In the genomic region with DNA sequence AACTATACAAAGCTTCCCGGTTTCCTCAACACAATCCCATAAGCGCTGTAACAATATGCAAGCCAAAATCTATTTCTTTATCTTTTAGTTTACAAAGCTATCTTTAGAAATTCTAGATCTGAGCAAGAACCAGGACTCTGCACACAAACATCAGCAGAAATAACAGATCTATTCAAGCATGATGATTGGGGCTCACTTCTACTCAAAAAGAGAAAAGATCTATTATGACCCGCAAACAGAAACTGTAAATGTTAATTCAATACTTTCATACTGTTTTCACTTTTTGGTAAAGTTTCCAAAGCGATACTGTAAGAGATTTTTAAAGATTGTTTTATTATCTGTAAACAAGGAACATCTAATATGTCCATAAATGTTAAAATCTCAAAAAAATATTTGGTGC, we compare ENCODE assay signal across 8 cellular contexts.
A peak's percentile ranks its signal among the peaks of the same experiment; 100 is the strongest.
DNase-seq lines count a peak whose midpoint lies in the region; ATAC-seq and TF ChIP-seq lines count a peak whose summit lies in the region.

No MANE protein-coding gene starts in this region.

- H3K9me3 ChIP-seq in cardiac muscle cell (ENCODE audit: low read depth), result no peaks in the 10 kb centered on the region
- no peaks in the 10 kb centered on the region for H3K9me3 ChIP-seq in liver (ENCODE audit: control insufficient read depth in 4 of 4, low read length in 3 of 4)
- no peaks in the 10 kb centered on the region for H3K9me3 ChIP-seq in upper lobe of right lung

- H3K4me1 Mint-ChIP-seq in activated naive CD8-positive, alpha-beta T cell treated with anti-CD3 and anti-CD28 coated beads, Interleukin-2, amount 10 ng/mL, durations not matched to agents 7 days and 5 days, result peaks cover 46% of the 10 kb centered on the region

- ATAC-seq in left ventricle myocardium superior, result no peak
- no peak for ATAC-seq in activated naive CD8-positive, alpha-beta T cell treated with anti-CD3 and anti-CD28 coated beads, Interleukin-2, amount 10 ng/mL, durations not matched to agents 7 days and 5 days (ENCODE audit: low read depth)
- ATAC-seq in upper lobe of right lung, result no peak
- no peak for ATAC-seq in GM18907 (IDR thresholded peaks at IDR 0.05; ENCODE audit: unreplicated experiment)

- H3K27me3 ChIP-seq in cardiac muscle cell (no peaks in the 10 kb centered on the region), liver (ENCODE audit: control insufficient read depth in 4 of 4, insufficient read depth in 4 of 4, low read length in 3 of 4) (no peaks in the 10 kb centered on the region), upper lobe of right lung (no peaks in the 10 kb centered on the region)

- H3K4me1 ChIP-seq in cardiac muscle cell (ENCODE audit: low read depth) (peaks cover 9% of the 10 kb centered on the region), liver (ENCODE audit: control insufficient read depth in 4 of 4, insufficient read depth in 4 of 4, low read length in 3 of 4) (peaks cover 1 to 28% (median 14%) of the 10 kb centered on the region in 4 donors), upper lobe of right lung (peaks cover 41% of the 10 kb centered on the region)

- no peaks in the 10 kb centered on the region for H3K9me3 Mint-ChIP-seq in activated naive CD8-positive, alpha-beta T cell treated with anti-CD3 and anti-CD28 coated beads, Interleukin-2, amount 10 ng/mL, durations not matched to agents 7 days and 5 days

- peak overlapping the region; percentile 92 for H3K27ac Mint-ChIP-seq in activated naive CD8-positive, alpha-beta T cell treated with anti-CD3 and anti-CD28 coated beads, Interleukin-2, amount 10 ng/mL, durations not matched to agents 7 days and 5 days

- H3K36me3 Mint-ChIP-seq in activated naive CD8-positive, alpha-beta T cell treated with anti-CD3 and anti-CD28 coated beads, Interleukin-2, amount 10 ng/mL, durations not matched to agents 7 days and 5 days, result peaks cover 7% of the 10 kb centered on the region

- H3K36me3 ChIP-seq in cardiac muscle cell (no peaks in the 10 kb centered on the region), liver (ENCODE audit: control insufficient read depth in 4 of 4, insufficient read depth in 3 of 4, low read depth in 1 of 4, low read length in 3 of 4) (no peaks in the 10 kb centered on the region), upper lobe of right lung (no peaks in the 10 kb centered on the region)

- no peak for TF ChIP-seq RAD21 in liver (IDR thresholded peaks at IDR 0.05)

- H3K4me3 Mint-ChIP-seq in activated naive CD8-positive, alpha-beta T cell treated with anti-CD3 and anti-CD28 coated beads, Interleukin-2, amount 10 ng/mL, durations not matched to agents 7 days and 5 days, result peak overlapping the region; percentile 94

- H3K4me3 ChIP-seq in cardiac muscle cell (peak overlapping the region; percentile 72), liver (ENCODE audit: low read depth in 1 of 3, low read length in 3 of 3) (peak overlapping the region in 2 of 3 donors; percentile 19 to 90), upper lobe of right lung (peak overlapping the region; percentile 88)

- no peak overlapping the region for H3K27ac ChIP-seq in cardiac muscle cell
- H3K27ac ChIP-seq in liver (ENCODE audit: low read depth in 1 of 2, low read length in 2 of 2), result peak overlapping the region in 1 of 2 donors; percentile 90
- peak overlapping the region; percentile 96 for H3K27ac ChIP-seq in upper lobe of right lung

- no peak for TF ChIP-seq CTCF in cardiac muscle cell (IDR thresholded peaks at IDR 0.05; ENCODE audit: low read depth, low read length)
- TF ChIP-seq CTCF in liver (IDR thresholded peaks at IDR 0.05; ENCODE audit: low read depth, low read length, missing input control), result no peak
- no peak for TF ChIP-seq CTCF in upper lobe of right lung (IDR thresholded peaks at IDR 0.05)

- WGBS in liver, result 43% methylated on average over 4 of the region's 4 CpGs

- POLR2A ChIA-PET in activated naive CD8-positive, alpha-beta T cell treated with anti-CD3 and anti-CD28 coated beads, Interleukin-2, amount 10 ng/mL, durations not matched to agents 7 days and 5 days (lab: Charles Lee), result interaction anchor here (1.3 to 1.9 kb wide), 3 partner anchors 63 to 474 kb away, joined by 3 to 12 read pairs (median 3); a partner anchor contains a TSS

- intact Hi-C loops in left ventricle myocardium superior (cut with micrococcal nuclease) (loop anchor here (10.0 kb wide), 1 partner anchor 57 kb away; no protein-coding TSS in a partner anchor), upper lobe of right lung (cut with DNase I) (no loop called here)

- DNase-seq in cardiac muscle cell (ENCODE audit: low read depth in 1 of 2, low spot score in 1 of 2) (no peak), left ventricle myocardium superior (no peak), upper lobe of right lung (no peak), NCI-H1092 treated with DMSO at 0.1 percent for 48 hours (lab: John Stamatoyannopoulos, UW) (no peak), SW480 (ENCODE audit: low spot score) (no peak)
- no peak for DNase-seq in activated naive CD8-positive, alpha-beta T cell treated with anti-CD3 and anti-CD28 coated beads, Interleukin-2, amount 10 ng/mL, durations not matched to agents 7 days and 5 days

- H3K27me3 Mint-ChIP-seq in activated naive CD8-positive, alpha-beta T cell treated with anti-CD3 and anti-CD28 coated beads, Interleukin-2, amount 10 ng/mL, durations not matched to agents 7 days and 5 days, result no peaks in the 10 kb centered on the region

- peak overlapping the region in 1 of 2 donors; percentile 93 for H3K9ac ChIP-seq in liver (ENCODE audit: low read depth in 1 of 2, low read length in 2 of 2)

TF ChIP-seq in liver, 16 proteins besides CTCF, POLR2A, EP300 and RAD21:
- TF ChIP-seq FOXA1 (IDR thresholded peaks at IDR 0.05) (no peak), YY1 (IDR thresholded peaks at IDR 0.05) (no peak), HNF4G (IDR thresholded peaks at IDR 0.05) (no peak), JUND (IDR thresholded peaks at IDR 0.05) (no peak), RXRA (IDR thresholded peaks at IDR 0.05) (no peak), NR2F2 (IDR thresholded peaks at IDR 0.05) (no peak), HNF4A (conservative IDR thresholded peaks at IDR 0.05) (no peak), FOXA2 (IDR thresholded peaks at IDR 0.05) (no peak), EGR1 (IDR thresholded peaks at IDR 0.05; ENCODE audit: low read depth in 2 of 2) (no peak), TAF1 (conservative IDR thresholded peaks at IDR 0.05) (no peak), SP1 (IDR thresholded peaks at IDR 0.05) (no peak), GABPA (IDR thresholded peaks at IDR 0.05 in 1 of 2, conservative IDR thresholded peaks at IDR 0.05 in 1 of 2) (no peak)
- TF ChIP-seq, protein P1, sequence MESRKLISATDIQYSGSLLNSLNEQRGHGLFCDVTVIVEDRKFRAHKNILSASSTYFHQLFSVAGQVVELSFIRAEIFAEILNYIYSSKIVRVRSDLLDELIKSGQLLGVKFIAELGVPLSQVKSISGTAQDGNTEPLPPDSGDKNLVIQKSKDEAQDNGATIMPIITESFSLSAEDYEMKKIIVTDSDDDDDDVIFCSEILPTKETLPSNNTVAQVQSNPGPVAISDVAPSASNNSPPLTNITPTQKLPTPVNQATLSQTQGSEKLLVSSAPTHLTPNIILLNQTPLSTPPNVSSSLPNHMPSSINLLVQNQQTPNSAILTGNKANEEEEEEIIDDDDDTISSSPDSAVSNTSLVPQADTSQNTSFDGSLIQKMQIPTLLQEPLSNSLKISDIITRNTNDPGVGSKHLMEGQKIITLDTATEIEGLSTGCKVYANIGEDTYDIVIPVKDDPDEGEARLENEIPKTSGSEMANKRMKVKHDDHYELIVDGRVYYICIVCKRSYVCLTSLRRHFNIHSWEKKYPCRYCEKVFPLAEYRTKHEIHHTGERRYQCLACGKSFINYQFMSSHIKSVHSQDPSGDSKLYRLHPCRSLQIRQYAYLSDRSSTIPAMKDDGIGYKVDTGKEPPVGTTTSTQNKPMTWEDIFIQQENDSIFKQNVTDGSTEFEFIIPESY (IDR thresholded peaks at IDR 0.05), result no peak
- TF ChIP-seq, protein P2, sequence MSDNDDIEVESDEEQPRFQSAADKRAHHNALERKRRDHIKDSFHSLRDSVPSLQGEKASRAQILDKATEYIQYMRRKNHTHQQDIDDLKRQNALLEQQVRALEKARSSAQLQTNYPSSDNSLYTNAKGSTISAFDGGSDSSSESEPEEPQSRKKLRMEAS (IDR thresholded peaks at IDR 0.05), result no peak
- TF ChIP-seq, protein P3, sequence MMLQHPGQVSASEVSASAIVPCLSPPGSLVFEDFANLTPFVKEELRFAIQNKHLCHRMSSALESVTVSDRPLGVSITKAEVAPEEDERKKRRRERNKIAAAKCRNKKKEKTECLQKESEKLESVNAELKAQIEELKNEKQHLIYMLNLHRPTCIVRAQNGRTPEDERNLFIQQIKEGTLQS (IDR thresholded peaks at IDR 0.05), result no peak
- TF ChIP-seq, protein P4, sequence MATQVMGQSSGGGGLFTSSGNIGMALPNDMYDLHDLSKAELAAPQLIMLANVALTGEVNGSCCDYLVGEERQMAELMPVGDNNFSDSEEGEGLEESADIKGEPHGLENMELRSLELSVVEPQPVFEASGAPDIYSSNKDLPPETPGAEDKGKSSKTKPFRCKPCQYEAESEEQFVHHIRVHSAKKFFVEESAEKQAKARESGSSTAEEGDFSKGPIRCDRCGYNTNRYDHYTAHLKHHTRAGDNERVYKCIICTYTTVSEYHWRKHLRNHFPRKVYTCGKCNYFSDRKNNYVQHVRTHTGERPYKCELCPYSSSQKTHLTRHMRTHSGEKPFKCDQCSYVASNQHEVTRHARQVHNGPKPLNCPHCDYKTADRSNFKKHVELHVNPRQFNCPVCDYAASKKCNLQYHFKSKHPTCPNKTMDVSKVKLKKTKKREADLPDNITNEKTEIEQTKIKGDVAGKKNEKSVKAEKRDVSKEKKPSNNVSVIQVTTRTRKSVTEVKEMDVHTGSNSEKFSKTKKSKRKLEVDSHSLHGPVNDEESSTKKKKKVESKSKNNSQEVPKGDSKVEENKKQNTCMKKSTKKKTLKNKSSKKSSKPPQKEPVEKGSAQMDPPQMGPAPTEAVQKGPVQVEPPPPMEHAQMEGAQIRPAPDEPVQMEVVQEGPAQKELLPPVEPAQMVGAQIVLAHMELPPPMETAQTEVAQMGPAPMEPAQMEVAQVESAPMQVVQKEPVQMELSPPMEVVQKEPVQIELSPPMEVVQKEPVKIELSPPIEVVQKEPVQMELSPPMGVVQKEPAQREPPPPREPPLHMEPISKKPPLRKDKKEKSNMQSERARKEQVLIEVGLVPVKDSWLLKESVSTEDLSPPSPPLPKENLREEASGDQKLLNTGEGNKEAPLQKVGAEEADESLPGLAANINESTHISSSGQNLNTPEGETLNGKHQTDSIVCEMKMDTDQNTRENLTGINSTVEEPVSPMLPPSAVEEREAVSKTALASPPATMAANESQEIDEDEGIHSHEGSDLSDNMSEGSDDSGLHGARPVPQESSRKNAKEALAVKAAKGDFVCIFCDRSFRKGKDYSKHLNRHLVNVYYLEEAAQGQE (IDR thresholded peaks at IDR 0.05), result no peak
